1 cellular context compared by ENCODE assay signal in the genomic region with DNA sequence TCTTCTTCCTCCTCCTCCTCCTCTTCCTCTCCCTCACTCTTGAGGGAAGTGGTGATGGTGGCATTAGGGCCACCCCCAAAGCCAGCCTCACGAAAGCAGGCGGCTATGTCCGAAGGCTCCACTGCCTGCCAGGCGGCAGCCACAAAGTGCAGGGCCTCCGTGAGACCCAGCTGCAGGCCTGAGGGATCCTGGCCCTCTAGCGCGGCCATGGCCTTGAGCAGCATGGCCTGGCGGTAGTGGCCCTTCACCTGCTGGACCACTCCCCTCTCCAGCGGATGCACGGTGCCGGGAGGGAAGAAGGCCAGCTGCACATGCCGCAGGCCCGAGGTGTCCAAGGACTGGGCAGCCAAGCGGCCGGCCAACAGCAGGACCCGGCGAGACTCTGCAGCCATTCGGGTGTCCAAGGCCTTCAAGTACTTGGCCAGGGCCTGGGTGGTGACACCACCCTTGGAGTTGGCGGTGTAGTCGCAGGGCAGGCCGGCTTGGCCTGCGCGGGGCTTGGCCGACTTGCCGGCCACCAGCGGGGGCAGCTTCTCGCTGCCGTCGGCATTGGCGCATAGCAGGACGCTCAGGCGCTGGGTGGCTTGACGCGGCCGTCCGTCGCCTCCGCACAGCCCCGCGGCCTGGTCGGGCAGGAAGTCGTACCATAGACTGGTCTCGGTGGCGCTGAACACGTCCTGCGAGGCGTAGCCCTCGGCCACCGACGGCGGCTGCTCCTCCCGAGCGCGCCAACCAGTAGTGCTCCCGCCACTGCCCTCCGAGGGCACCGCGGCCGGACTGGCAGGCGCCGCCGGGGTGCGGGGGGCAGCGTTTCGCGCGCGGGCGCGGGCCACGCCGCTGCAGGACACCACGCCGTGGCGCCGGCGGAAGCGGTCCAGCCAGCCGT.
TF ChIP-seq lines count a peak whose summit lies in the region.

No MANE protein-coding gene starts in this region.

TF ChIP-seq in HepG2, 621 proteins besides CTCF, POLR2A, EP300 and RAD21 (continued from another document and continues in another):
- TF ChIP-seq, protein P1, sequence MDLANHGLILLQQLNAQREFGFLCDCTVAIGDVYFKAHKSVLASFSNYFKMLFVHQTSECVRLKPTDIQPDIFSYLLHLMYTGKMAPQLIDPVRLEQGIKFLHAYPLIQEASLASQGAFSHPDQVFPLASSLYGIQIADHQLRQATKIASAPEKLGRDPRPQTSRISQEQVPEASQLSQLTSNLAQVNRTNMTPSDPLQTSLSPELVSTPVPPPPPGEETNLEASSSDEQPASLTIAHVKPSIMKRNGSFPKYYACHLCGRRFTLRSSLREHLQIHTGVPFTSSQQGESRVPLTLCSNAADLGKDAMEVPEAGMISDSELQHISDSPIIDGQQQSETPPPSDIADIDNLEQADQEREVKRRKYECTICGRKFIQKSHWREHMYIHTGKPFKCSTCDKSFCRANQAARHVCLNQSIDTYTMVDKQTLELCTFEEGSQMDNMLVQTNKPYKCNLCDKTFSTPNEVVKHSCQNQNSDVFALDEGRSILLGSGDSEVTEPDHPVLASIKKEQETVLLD (CRISPR knock-in tag; IDR thresholded peaks at IDR 0.05; ENCODE audit: low read depth): peak; percentile 29; the same call in 1 of the 2 replicates
- peak; percentile 53; the same call in 1 of the 2 replicates for TF ChIP-seq PPARG (CRISPR knock-in tag; conservative IDR thresholded peaks at IDR 0.05)
- TF ChIP-seq ZNF772 (CRISPR knock-in tag; IDR thresholded peaks at IDR 0.05): no peak; the same call in 1 of the 2 replicates
- TF ChIP-seq KDM3A (CRISPR knock-in tag; IDR thresholded peaks at IDR 0.05; ENCODE audit: low read depth): 0 out of 2 replicates have a peak, but pooled peaks have one; percentile 22
- peak; percentile 26; the same call in 1 of the 2 replicates for TF ChIP-seq RNF2 (conservative IDR thresholded peaks at IDR 0.05; ENCODE audit: low read depth)
- TF ChIP-seq NCOA2 (CRISPR knock-in tag; IDR thresholded peaks at IDR 0.05): no peak
- TF ChIP-seq, protein P2, sequence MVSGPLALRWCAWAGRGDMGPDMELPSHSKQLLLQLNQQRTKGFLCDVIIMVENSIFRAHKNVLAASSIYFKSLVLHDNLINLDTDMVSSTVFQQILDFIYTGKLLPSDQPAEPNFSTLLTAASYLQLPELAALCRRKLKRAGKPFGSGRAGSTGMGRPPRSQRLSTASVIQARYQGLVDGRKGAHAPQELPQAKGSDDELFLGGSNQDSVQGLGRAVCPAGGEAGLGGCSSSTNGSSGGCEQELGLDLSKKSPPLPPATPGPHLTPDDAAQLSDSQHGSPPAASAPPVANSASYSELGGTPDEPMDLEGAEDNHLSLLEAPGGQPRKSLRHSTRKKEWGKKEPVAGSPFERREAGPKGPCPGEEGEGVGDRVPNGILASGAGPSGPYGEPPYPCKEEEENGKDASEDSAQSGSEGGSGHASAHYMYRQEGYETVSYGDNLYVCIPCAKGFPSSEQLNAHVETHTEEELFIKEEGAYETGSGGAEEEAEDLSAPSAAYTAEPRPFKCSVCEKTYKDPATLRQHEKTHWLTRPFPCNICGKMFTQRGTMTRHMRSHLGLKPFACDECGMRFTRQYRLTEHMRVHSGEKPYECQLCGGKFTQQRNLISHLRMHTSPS (CRISPR knock-in tag; IDR thresholded peaks at IDR 0.05; ENCODE audit: low read depth): peak; percentile 41; the same call in 1 of the 2 replicates
- TF ChIP-seq ETV5 (CRISPR knock-in tag; IDR thresholded peaks at IDR 0.05; ENCODE audit: borderline replicate concordance): no peak
- peak; percentile 59; the same call in 1 of the 2 replicates for TF ChIP-seq ZNF552 (CRISPR knock-in tag; IDR thresholded peaks at IDR 0.05; ENCODE audit: borderline replicate concordance)
- TF ChIP-seq JUNB (CRISPR knock-in tag; IDR thresholded peaks at IDR 0.05; ENCODE audit: borderline replicate concordance): no peak
- TF ChIP-seq HNRNPH1 (optimal IDR thresholded peaks at IDR 0.05; ENCODE audit: low read depth, low read length): no peak
- TF ChIP-seq PRPF4 (IDR thresholded peaks at IDR 0.05; ENCODE audit: low read depth, low read length, poor library complexity, severe bottlenecking): peak; percentile 37
- TF ChIP-seq DR1 (CRISPR knock-in tag; IDR thresholded peaks at IDR 0.05): 0 out of 2 replicates have a peak, but pooled peaks have one; percentile 10
- TF ChIP-seq SALL1 (CRISPR knock-in tag; IDR thresholded peaks at IDR 0.05): peak; percentile 67
- no peak for TF ChIP-seq TBL1XR1 (IDR thresholded peaks at IDR 0.05; ENCODE audit: borderline replicate concordance, low read length, partially characterized antibody)
- TF ChIP-seq TOE1 (CRISPR knock-in tag; IDR thresholded peaks at IDR 0.05): no peak
- TF ChIP-seq, protein P3, sequence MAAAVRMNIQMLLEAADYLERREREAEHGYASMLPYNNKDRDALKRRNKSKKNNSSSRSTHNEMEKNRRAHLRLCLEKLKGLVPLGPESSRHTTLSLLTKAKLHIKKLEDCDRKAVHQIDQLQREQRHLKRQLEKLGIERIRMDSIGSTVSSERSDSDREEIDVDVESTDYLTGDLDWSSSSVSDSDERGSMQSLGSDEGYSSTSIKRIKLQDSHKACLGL (CRISPR knock-in tag; IDR thresholded peaks at IDR 0.05): peak; percentile 76; the same call in 1 of the 2 replicates
- no peak for TF ChIP-seq ZNF382 (CRISPR knock-in tag; IDR thresholded peaks at IDR 0.05; ENCODE audit: borderline replicate concordance)
- no peak for TF ChIP-seq ZSCAN12 (CRISPR knock-in tag; IDR thresholded peaks at IDR 0.05)
- TF ChIP-seq HNRNPL (IDR thresholded peaks at IDR 0.05; ENCODE audit: low read depth, low read length): peak; percentile 33; the same call in 1 of the 2 replicates
- 0 out of 2 replicates have a peak, but pooled peaks have one; percentile 49 for TF ChIP-seq REL (CRISPR knock-in tag; conservative IDR thresholded peaks at IDR 0.05)
- peak; percentile 65 for TF ChIP-seq ZFY (CRISPR knock-in tag; IDR thresholded peaks at IDR 0.05)
- TF ChIP-seq PCBP2 (optimal IDR thresholded peaks at IDR 0.05; ENCODE audit: low read depth, low read length, poor library complexity, severe bottlenecking): peak; percentile 59
- TF ChIP-seq TBX2 (CRISPR knock-in tag; IDR thresholded peaks at IDR 0.05; ENCODE audit: borderline replicate concordance): 0 out of 2 replicates have a peak, but pooled peaks have one; percentile 11
- TF ChIP-seq NFIB (CRISPR knock-in tag; IDR thresholded peaks at IDR 0.05; ENCODE audit: borderline replicate concordance): no peak
- TF ChIP-seq FIP1L1 (IDR thresholded peaks at IDR 0.05; ENCODE audit: borderline replicate concordance, insufficient read depth, low read depth, low read length): no peak
- TF ChIP-seq SAFB2 (CRISPR knock-in tag; IDR thresholded peaks at IDR 0.05; ENCODE audit: borderline replicate concordance, low read depth): 0 out of 2 replicates have a peak, but pooled peaks have one; percentile 71
- TF ChIP-seq PTBP1 (IDR thresholded peaks at IDR 0.05; ENCODE audit: low read depth, low read length, poor library complexity, severe bottlenecking): peak; percentile 55
- TF ChIP-seq, protein P4, sequence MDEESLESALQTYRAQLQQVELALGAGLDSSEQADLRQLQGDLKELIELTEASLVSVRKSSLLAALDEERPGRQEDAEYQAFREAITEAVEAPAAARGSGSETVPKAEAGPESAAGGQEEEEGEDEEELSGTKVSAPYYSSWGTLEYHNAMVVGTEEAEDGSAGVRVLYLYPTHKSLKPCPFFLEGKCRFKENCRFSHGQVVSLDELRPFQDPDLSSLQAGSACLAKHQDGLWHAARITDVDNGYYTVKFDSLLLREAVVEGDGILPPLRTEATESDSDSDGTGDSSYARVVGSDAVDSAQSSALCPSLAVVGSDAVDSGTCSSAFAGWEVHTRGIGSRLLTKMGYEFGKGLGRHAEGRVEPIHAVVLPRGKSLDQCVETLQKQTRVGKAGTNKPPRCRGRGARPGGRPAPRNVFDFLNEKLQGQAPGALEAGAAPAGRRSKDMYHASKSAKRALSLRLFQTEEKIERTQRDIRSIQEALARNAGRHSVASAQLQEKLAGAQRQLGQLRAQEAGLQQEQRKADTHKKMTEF (CRISPR knock-in tag; IDR thresholded peaks at IDR 0.05): no peak
- peak; percentile 45; the same call in 1 of the 2 replicates for TF ChIP-seq MYC (CRISPR knock-in tag; IDR thresholded peaks at IDR 0.05; ENCODE audit: borderline replicate concordance)
- TF ChIP-seq, protein P5, sequence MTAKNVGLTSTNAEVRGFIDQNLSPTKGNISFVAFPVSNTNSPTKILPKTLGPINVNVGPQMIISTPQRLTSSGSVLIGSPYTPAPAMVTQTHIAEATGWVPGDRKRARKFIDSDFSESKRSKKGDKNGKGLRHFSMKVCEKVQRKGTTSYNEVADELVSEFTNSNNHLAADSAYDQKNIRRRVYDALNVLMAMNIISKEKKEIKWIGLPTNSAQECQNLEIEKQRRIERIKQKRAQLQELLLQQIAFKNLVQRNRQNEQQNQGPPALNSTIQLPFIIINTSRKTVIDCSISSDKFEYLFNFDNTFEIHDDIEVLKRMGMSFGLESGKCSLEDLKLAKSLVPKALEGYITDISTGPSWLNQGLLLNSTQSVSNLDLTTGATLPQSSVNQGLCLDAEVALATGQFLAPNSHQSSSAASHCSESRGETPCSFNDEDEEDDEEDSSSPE (CRISPR knock-in tag; IDR thresholded peaks at IDR 0.05): 0 out of 2 replicates have a peak, but pooled peaks have one; percentile 32
- no peak for TF ChIP-seq MTF2 (CRISPR knock-in tag; IDR thresholded peaks at IDR 0.05; ENCODE audit: borderline replicate concordance)
- no peak for TF ChIP-seq SOX6 (IDR thresholded peaks at IDR 0.05)
- TF ChIP-seq SOX6 (CRISPR knock-in tag; IDR thresholded peaks at IDR 0.05): peak; percentile 20; the same call in 1 of the 2 replicates
- no peak for TF ChIP-seq ZNF570 (CRISPR knock-in tag; IDR thresholded peaks at IDR 0.05; ENCODE audit: borderline replicate concordance)
- TF ChIP-seq DPF2 (CRISPR knock-in tag; IDR thresholded peaks at IDR 0.05; ENCODE audit: borderline replicate concordance, low read depth): no peak
- no peak for TF ChIP-seq ZNF205 (CRISPR knock-in tag; IDR thresholded peaks at IDR 0.05)
- TF ChIP-seq POLR2AphosphoS5 (IDR thresholded peaks at IDR 0.05; ENCODE audit: low read depth, low read length): no peak
- TF ChIP-seq ZNF775 (CRISPR knock-in tag; IDR thresholded peaks at IDR 0.05; ENCODE audit: borderline replicate concordance): no peak
- 0 out of 3 replicates have a peak, but pooled peaks have one; percentile 34 for TF ChIP-seq MXI1 (IDR thresholded peaks at IDR 0.05; ENCODE audit: borderline replicate concordance, low read depth, low read length)
- TF ChIP-seq ZMYM4 (CRISPR knock-in tag; IDR thresholded peaks at IDR 0.05): peak; percentile 66; the same call in 1 of the 2 replicates
- no peak for TF ChIP-seq ZBTB20 (CRISPR knock-in tag; IDR thresholded peaks at IDR 0.05; ENCODE audit: borderline replicate concordance, low read depth)
- TF ChIP-seq ZNF331 (CRISPR knock-in tag; IDR thresholded peaks at IDR 0.05): 0 out of 2 replicates have a peak, but pooled peaks have one; percentile 26
- TF ChIP-seq HDAC1 (CRISPR knock-in tag; IDR thresholded peaks at IDR 0.05): peak; percentile 63; the same call in 1 of the 2 replicates
- no peak for TF ChIP-seq ZMYM2 (CRISPR knock-in tag; IDR thresholded peaks at IDR 0.05)
- 0 out of 2 replicates have a peak, but pooled peaks have one; percentile 8 for TF ChIP-seq NFKB2 (CRISPR knock-in tag; IDR thresholded peaks at IDR 0.05; ENCODE audit: borderline replicate concordance)
- TF ChIP-seq, protein P6, sequence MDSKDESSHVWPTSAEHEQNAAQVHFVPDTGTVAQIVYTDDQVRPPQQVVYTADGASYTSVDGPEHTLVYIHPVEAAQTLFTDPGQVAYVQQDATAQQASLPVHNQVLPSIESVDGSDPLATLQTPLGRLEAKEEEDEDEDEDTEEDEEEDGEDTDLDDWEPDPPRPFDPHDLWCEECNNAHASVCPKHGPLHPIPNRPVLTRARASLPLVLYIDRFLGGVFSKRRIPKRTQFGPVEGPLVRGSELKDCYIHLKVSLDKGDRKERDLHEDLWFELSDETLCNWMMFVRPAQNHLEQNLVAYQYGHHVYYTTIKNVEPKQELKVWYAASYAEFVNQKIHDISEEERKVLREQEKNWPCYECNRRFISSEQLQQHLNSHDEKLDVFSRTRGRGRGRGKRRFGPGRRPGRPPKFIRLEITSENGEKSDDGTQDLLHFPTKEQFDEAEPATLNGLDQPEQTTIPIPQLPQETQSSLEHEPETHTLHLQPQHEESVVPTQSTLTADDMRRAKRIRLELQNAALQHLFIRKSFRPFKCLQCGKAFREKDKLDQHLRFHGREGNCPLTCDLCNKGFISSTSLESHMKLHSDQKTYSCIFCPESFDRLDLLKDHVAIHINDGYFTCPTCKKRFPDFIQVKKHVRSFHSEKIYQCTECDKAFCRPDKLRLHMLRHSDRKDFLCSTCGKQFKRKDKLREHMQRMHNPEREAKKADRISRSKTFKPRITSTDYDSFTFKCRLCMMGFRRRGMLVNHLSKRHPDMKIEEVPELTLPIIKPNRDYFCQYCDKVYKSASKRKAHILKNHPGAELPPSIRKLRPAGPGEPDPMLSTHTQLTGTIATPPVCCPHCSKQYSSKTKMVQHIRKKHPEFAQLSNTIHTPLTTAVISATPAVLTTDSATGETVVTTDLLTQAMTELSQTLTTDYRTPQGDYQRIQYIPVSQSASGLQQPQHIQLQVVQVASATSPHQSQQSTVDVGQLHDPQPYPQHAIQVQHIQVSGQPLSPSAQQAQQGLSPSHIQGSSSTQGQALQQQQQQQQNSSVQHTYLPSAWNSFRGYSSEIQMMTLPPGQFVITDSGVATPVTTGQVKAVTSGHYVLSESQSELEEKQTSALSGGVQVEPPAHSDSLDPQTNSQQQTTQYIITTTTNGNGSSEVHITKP (CRISPR knock-in tag; IDR thresholded peaks at IDR 0.05; ENCODE audit: low read depth): no peak
- TF ChIP-seq ZNF556 (CRISPR knock-in tag; IDR thresholded peaks at IDR 0.05; ENCODE audit: borderline replicate concordance): 0 out of 2 replicates have a peak, but pooled peaks have one; percentile 61
- TF ChIP-seq HIVEP1 (CRISPR knock-in tag; IDR thresholded peaks at IDR 0.05): peak; percentile 63
- TF ChIP-seq ATM (IDR thresholded peaks at IDR 0.05; ENCODE audit: borderline replicate concordance): no peak
- no peak for TF ChIP-seq ZNF749 (CRISPR knock-in tag; IDR thresholded peaks at IDR 0.05; ENCODE audit: borderline replicate concordance)
